Comparison of ENCODE assay signal across 15 cellular contexts in genomic region chr6:157896931-157897330, GRCh38.
DNase-seq lines count a peak whose midpoint lies in the region; ATAC-seq and TF ChIP-seq lines count a peak whose summit lies in the region.
"Had no signal": no experiment of that assay in that cellular context is flagged by ENCODE, and none has a peak within 500 bp of the region (broad histone marks: within the 10 kb centered on the region; RNA-seq: fewer than 3 reads in every experiment).

No MANE protein-coding gene starts in this region.

- peaks cover 0 to 24% of the 10 kb centered on the region in 2 donors for H3K4me1 ChIP-seq in naive thymus-derived CD4-positive, alpha-beta T cell (ENCODE audit: control insufficient read depth in 2 of 2, insufficient read depth in 2 of 2, low read length in 2 of 2)
- no peaks in the 10 kb centered on the region for H3K4me1 ChIP-seq in lower lobe of right lung

- peak overlapping the region; percentile 61 for H3K27ac Mint-ChIP-seq in endothelial cell (ENCODE audit: unreplicated experiment)
- peak overlapping the region in 6 of 9 donors; percentile 61 to 80 (median 70) for H3K27ac Mint-ChIP-seq in naive thymus-derived CD4-positive, alpha-beta T cell
- H3K27ac Mint-ChIP-seq: HFFc6 had no signal

- H3K4me3 ChIP-seq in naive thymus-derived CD4-positive, alpha-beta T cell (ENCODE audit: low read length), result no peak overlapping the region
- no peak overlapping the region for H3K4me3 ChIP-seq in lower lobe of right lung
- H3K4me3 ChIP-seq: BLaER1, GM12878 had no signal

- H3K36me3 ChIP-seq in naive thymus-derived CD4-positive, alpha-beta T cell (ENCODE audit: control insufficient read depth in 2 of 3, insufficient read depth in 3 of 3, low read length in 3 of 3), result peaks cover 0 to 39% (median 0%) of the 10 kb centered on the region in 3 experiments
- H3K36me3 ChIP-seq in lower lobe of right lung, result peaks cover 24% of the 10 kb centered on the region
- H3K36me3 ChIP-seq: BLaER1 had no signal

- POLR2A ChIA-PET in naive thymus-derived CD4-positive, alpha-beta T cell (lab: Charles Lee), result interaction anchor here (0.8 to 1.5 kb wide), 2 partner anchors 10 to 127 kb away, joined by 3 read pairs; no protein-coding TSS in a partner anchor

- TF ChIP-seq CTCF in endothelial cell (IDR thresholded peaks at IDR 0.05; ENCODE audit: unreplicated experiment) (no peak), lower lobe of right lung (IDR thresholded peaks at IDR 0.05) (no peak)

- intact Hi-C loops in naive thymus-derived CD4-positive, alpha-beta T cell (cut with micrococcal nuclease), result loop anchor here (10.0 kb wide), 2 partner anchors 178 to 582 kb away; no protein-coding TSS in a partner anchor
- intact Hi-C loops in lower lobe of right lung (cut with DNase I), result no loop called here

- H3K4me3 Mint-ChIP-seq in endothelial cell (ENCODE audit: unreplicated experiment), result peak overlapping the region; percentile 72
- H3K4me3 Mint-ChIP-seq in naive thymus-derived CD4-positive, alpha-beta T cell, result no peak overlapping the region
- H3K4me3 Mint-ChIP-seq: HFFc6 had no signal

- H3K27me3 Mint-ChIP-seq in endothelial cell (ENCODE audit: unreplicated experiment), result peaks cover 2% of the 10 kb centered on the region
- no peaks in the 10 kb centered on the region for H3K27me3 Mint-ChIP-seq in naive thymus-derived CD4-positive, alpha-beta T cell

- ATAC-seq in naive thymus-derived CD4-positive, alpha-beta T cell, result no peak
- no peak for ATAC-seq in activated CD4-positive, CD25-positive, alpha-beta regulatory T cell treated with anti-CD3 and anti-CD28 coated beads, Interleukin-2, amount 50 U/mL, for 24 hours
- no peak for ATAC-seq in lower lobe of right lung
- ATAC-seq: GM12878 had no signal

- CTCF ChIA-PET in naive thymus-derived CD4-positive, alpha-beta T cell (lab: Charles Lee), result interaction anchor here (0.5 to 1.8 kb wide), 6 partner anchors 10 to 300 kb away, joined by 3 to 7 read pairs (median 4); no protein-coding TSS in a partner anchor

- peaks cover 34% of the 10 kb centered on the region for H3K36me3 Mint-ChIP-seq in endothelial cell (ENCODE audit: low read depth, unreplicated experiment)
- peaks cover 10 to 50% (median 21%) of the 10 kb centered on the region in 5 donors for H3K36me3 Mint-ChIP-seq in naive thymus-derived CD4-positive, alpha-beta T cell

- H3K4me1 Mint-ChIP-seq in endothelial cell (ENCODE audit: unreplicated experiment), result peaks cover 35% of the 10 kb centered on the region
- peaks cover 11 to 53% (median 38%) of the 10 kb centered on the region in 7 donors for H3K4me1 Mint-ChIP-seq in naive thymus-derived CD4-positive, alpha-beta T cell

- H3K9me3 Mint-ChIP-seq in endothelial cell (ENCODE audit: unreplicated experiment), result no peaks in the 10 kb centered on the region
- H3K9me3 Mint-ChIP-seq in naive thymus-derived CD4-positive, alpha-beta T cell, result no peaks in the 10 kb centered on the region
- H3K9me3 Mint-ChIP-seq: HFFc6 had no signal

- no peaks in the 10 kb centered on the region for H3K9me3 ChIP-seq in naive thymus-derived CD4-positive, alpha-beta T cell (ENCODE audit: control insufficient read depth in 2 of 3, low read length in 3 of 3)
- no peaks in the 10 kb centered on the region for H3K9me3 ChIP-seq in lower lobe of right lung
- H3K9me3 ChIP-seq: BLaER1 had no signal

- DNase-seq in NCI-H526 (lab: John Stamatoyannopoulos, UW) (peak; percentile 20 to 41), endothelial cell (ENCODE audit: low spot score) (no peak), substantia nigra (lab: John Stamatoyannopoulos, UW) (no peak), GOT3 (lab: John Stamatoyannopoulos, UW) (no peak), lower lobe of right lung (no peak), hepatic stellate cell (ENCODE audit: low spot score) (no peak)
- no peak for DNase-seq in naive thymus-derived CD4-positive, alpha-beta T cell
- DNase-seq: AML-193, DMS79, HCEC 1CT, HFFc6 had no signal

- H3K27me3 ChIP-seq in naive thymus-derived CD4-positive, alpha-beta T cell (ENCODE audit: control insufficient read depth in 2 of 2, insufficient read depth in 2 of 2, low read length in 2 of 2), result no peaks in the 10 kb centered on the region
- H3K27me3 ChIP-seq in lower lobe of right lung (ENCODE audit: low read depth), result no peaks in the 10 kb centered on the region
- H3K27me3 ChIP-seq: BLaER1 had no signal

- no peak overlapping the region for H3K27ac ChIP-seq in naive thymus-derived CD4-positive, alpha-beta T cell (ENCODE audit: low read depth, low read length)
- H3K27ac ChIP-seq in substantia nigra (ENCODE audit: low read depth, low read length, poor library complexity, severe bottlenecking) (peak overlapping the region; percentile 60), lower lobe of right lung (no peak overlapping the region)
- H3K27ac ChIP-seq: BLaER1, HL-60 had no signal

Comparison
In these comparisons a context has a peak if more than half of its experiments do, and no peak if none do; other contexts are left out.
1. DNase-seq: peak in NCI-H526 (2 of 2); none in endothelial cell (single experiment), naive thymus-derived CD4-positive, alpha-beta T cell (0 of 9), substantia nigra (0 of 49), GOT3 (single experiment), lower lobe of right lung (single experiment) and hepatic stellate cell (single experiment).